Comparison of ENCODE assay signal across 8 cellular contexts in the genomic region with DNA sequence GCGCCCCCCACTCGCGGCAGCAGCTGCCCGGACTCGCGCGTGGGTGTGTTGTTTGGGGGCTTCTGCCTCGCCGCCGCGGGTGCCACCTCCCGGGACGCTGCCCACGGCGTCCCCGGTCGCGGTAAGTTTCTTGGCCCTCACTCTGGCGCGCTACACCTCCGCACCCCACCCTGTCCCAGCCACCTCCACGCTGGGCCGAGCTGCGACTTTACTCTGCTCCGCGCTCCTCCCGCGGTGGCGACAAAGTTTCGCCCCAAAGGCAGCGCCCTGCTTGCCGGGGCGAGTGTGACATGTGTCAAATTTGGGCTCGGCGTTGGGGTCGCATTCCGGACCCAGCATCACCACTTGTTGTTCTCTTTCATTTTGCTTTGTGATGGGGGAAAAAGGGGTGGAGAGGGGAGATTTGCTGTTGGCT.
A peak's percentile ranks its signal among the peaks of the same experiment; 100 is the strongest.
DNase-seq lines count a peak whose midpoint lies in the region; ATAC-seq, FAIRE-seq and TF ChIP-seq lines count a peak whose summit lies in the region.

No MANE protein-coding gene starts in this region.

- TF ChIP-seq RAD21 in HepG2 (CRISPR knock-in tag; IDR thresholded peaks at IDR 0.05), result no peak

- H3K4me3 ChIP-seq in cardiac fibroblast (replicated peaks in 1 of 2; ENCODE audit: low read depth in 2 of 2, low read length in 2 of 2), result peak overlapping the region; percentile 45 to 60
- peak overlapping the region in 1 of 3 experiments; percentile 43; a peak in 1 of 6 replicates for H3K4me3 ChIP-seq in HepG2 (replicated peaks in 1 of 3; ENCODE audit: insufficient read depth in 1 of 3, low read depth in 2 of 3, low read length in 3 of 3)
- peak overlapping the region; percentile 42 for H3K4me3 ChIP-seq in thymus (ENCODE audit: low read length)

- no peak for TF ChIP-seq EP300 in HepG2 (IDR thresholded peaks at IDR 0.05; ENCODE audit: low read depth in 2 of 2, low read length in 2 of 2)
- no peak for TF ChIP-seq EP300 in HepG2 (CRISPR knock-in tag; IDR thresholded peaks at IDR 0.05; ENCODE audit: borderline replicate concordance)

- no peaks in the 10 kb centered on the region for H4K20me1 ChIP-seq in HepG2 (ENCODE audit: insufficient read depth, low read length)

- BruUV-seq in HepG2 (replicated peaks; lab: Mats Ljungman, UMichigan), result no TSS peak

- H3K36me3 ChIP-seq in HepG2 (replicated peaks in 1 of 2; ENCODE audit: control insufficient read depth in 1 of 2, insufficient read depth in 2 of 2, low read length in 2 of 2) (no peaks in the 10 kb centered on the region), thymus (ENCODE audit: control insufficient read depth, insufficient read depth) (no peaks in the 10 kb centered on the region)

- no peaks in the 10 kb centered on the region for H3K9me3 ChIP-seq in HepG2 (ENCODE audit: low read length)
- no peaks in the 10 kb centered on the region for H3K9me3 ChIP-seq in thymus (ENCODE audit: control insufficient read depth)

- H3K27me3 ChIP-seq in HepG2 (ENCODE audit: control insufficient read depth in 1 of 2, insufficient read depth in 2 of 2, low read length in 2 of 2) (peaks cover 1 to 28% of the 10 kb centered on the region in 2 experiments), thymus (ENCODE audit: control insufficient read depth, insufficient read depth) (peaks cover 67% of the 10 kb centered on the region)

- no peaks in the 10 kb centered on the region for H3K79me2 ChIP-seq in HepG2 (ENCODE audit: insufficient read depth, low read length)

- no peak overlapping the region for H2AFZ ChIP-seq in HepG2 (ENCODE audit: low read length)

- H3K4me2 ChIP-seq in HepG2 (ENCODE audit: low read depth, low read length), result peak overlapping the region; percentile 59

- in situ Hi-C loops in HepG2 (cut with HindIII; ENCODE audit: extremely low pct_ligation_motif_present, low pct_unique_long_range_greater_than_20kb) (loop anchor here (25.0 kb wide), 1 partner anchor 326 kb away; a partner anchor contains a TSS), G401 (cut with HindIII; ENCODE audit: low sequenced_read_pairs) (no loop called here)

- H3K27ac ChIP-seq in HepG2 (ENCODE audit: extremely low read length, insufficient read depth, low read length), result no peak overlapping the region
- no peak overlapping the region for H3K27ac ChIP-seq in thymus (ENCODE audit: low read depth)

- ATAC-seq in HepG2, result peak; percentile 8; the same call in 1 of the 3 replicates
- ATAC-seq in HG03469 (IDR thresholded peaks at IDR 0.05; ENCODE audit: unreplicated experiment), result no peak

- TF ChIP-seq CTCF in cardiac fibroblast (IDR thresholded peaks at IDR 0.05; ENCODE audit: low read depth, low read length) (no peak), HepG2 (CRISPR knock-in tag; IDR thresholded peaks at IDR 0.05) (no peak)

- TF ChIP-seq POLR2A in HepG2 (IDR thresholded peaks at IDR 0.05; ENCODE audit: insufficient read depth in 1 of 2, low read depth in 2 of 2, low read length in 2 of 2), result no peak

- POLR2A ChIA-PET in HepG2 (lab: Yijun Ruan, JAX), result no interaction called here

- intact Hi-C loops in HepG2 (cut with micrococcal nuclease; ENCODE audit: unreplicated experiment), result no loop called here

- CTCF ChIA-PET in HepG2 (lab: Yijun Ruan, JAX; ENCODE audit: low intra/inter-chr PET ratio, low total read pairs), result no interaction called here

- FAIRE-seq in HepG2 (lab: Jason Lieb, UNC), result no peak

- DNase-seq in ELR (ENCODE audit: low read depth) (peak; percentile 26), HuH-7.5 (ENCODE audit: low spot score) (peak; percentile 47), cardiac fibroblast (ENCODE audit: low read depth in 2 of 2) (no peak), HepG2 (ENCODE audit: low spot score) (no peak), NCI-H1092 treated with DMSO at 0.1 percent for 48 hours (lab: John Stamatoyannopoulos, UW) (no peak), G401 (ENCODE audit: low spot score) (no peak)

- H3K4me1 ChIP-seq in HepG2 (ENCODE audit: insufficient read depth, low read length), result peaks cover 43% of the 10 kb centered on the region
- H3K4me1 ChIP-seq in thymus (ENCODE audit: control insufficient read depth, insufficient read depth, low read length), result no peaks in the 10 kb centered on the region

- WGBS in HepG2 (ENCODE audit: low lambda C conversion rate), result 58% methylated on average over 21 of the region's 37 CpGs
- WGBS in thymus, result under 1% methylated on average over 37 of the region's 37 CpGs

- H3K9ac ChIP-seq in HepG2 (ENCODE audit: insufficient read depth, low read depth, low read length), result no peak overlapping the region

TF ChIP-seq in HepG2, 621 proteins besides CTCF, POLR2A, EP300 and RAD21 (continues in another document):
- TF ChIP-seq, protein P1, sequence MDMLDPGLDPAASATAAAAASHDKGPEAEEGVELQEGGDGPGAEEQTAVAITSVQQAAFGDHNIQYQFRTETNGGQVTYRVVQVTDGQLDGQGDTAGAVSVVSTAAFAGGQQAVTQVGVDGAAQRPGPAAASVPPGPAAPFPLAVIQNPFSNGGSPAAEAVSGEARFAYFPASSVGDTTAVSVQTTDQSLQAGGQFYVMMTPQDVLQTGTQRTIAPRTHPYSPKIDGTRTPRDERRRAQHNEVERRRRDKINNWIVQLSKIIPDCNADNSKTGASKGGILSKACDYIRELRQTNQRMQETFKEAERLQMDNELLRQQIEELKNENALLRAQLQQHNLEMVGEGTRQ (IDR thresholded peaks at IDR 0.05; ENCODE audit: low read depth, low read length), result no peak
- TF ChIP-seq, protein P1 (CRISPR knock-in tag; IDR thresholded peaks at IDR 0.05; ENCODE audit: borderline replicate concordance), result no peak
- no peak for TF ChIP-seq SP4 (CRISPR knock-in tag; IDR thresholded peaks at IDR 0.05)
- TF ChIP-seq MATR3 (CRISPR knock-in tag; IDR thresholded peaks at IDR 0.05), result no peak
- TF ChIP-seq, protein P2, sequence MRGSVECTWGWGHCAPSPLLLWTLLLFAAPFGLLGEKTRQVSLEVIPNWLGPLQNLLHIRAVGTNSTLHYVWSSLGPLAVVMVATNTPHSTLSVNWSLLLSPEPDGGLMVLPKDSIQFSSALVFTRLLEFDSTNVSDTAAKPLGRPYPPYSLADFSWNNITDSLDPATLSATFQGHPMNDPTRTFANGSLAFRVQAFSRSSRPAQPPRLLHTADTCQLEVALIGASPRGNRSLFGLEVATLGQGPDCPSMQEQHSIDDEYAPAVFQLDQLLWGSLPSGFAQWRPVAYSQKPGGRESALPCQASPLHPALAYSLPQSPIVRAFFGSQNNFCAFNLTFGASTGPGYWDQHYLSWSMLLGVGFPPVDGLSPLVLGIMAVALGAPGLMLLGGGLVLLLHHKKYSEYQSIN (CRISPR knock-in tag; IDR thresholded peaks at IDR 0.05; ENCODE audit: borderline replicate concordance), result no peak
- TF ChIP-seq MAZ (IDR thresholded peaks at IDR 0.05; ENCODE audit: borderline replicate concordance, low read depth, low read length), result no peak
- TF ChIP-seq MAZ (CRISPR knock-in tag; IDR thresholded peaks at IDR 0.05; ENCODE audit: low read depth), result no peak
- TF ChIP-seq, protein P3, sequence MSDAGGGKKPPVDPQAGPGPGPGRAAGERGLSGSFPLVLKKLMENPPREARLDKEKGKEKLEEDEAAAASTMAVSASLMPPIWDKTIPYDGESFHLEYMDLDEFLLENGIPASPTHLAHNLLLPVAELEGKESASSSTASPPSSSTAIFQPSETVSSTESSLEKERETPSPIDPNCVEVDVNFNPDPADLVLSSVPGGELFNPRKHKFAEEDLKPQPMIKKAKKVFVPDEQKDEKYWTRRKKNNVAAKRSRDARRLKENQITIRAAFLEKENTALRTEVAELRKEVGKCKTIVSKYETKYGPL (CRISPR knock-in tag; IDR thresholded peaks at IDR 0.05), result no peak
- no peak for TF ChIP-seq CCDC6 (CRISPR knock-in tag; IDR thresholded peaks at IDR 0.05)
- TF ChIP-seq, protein P4, sequence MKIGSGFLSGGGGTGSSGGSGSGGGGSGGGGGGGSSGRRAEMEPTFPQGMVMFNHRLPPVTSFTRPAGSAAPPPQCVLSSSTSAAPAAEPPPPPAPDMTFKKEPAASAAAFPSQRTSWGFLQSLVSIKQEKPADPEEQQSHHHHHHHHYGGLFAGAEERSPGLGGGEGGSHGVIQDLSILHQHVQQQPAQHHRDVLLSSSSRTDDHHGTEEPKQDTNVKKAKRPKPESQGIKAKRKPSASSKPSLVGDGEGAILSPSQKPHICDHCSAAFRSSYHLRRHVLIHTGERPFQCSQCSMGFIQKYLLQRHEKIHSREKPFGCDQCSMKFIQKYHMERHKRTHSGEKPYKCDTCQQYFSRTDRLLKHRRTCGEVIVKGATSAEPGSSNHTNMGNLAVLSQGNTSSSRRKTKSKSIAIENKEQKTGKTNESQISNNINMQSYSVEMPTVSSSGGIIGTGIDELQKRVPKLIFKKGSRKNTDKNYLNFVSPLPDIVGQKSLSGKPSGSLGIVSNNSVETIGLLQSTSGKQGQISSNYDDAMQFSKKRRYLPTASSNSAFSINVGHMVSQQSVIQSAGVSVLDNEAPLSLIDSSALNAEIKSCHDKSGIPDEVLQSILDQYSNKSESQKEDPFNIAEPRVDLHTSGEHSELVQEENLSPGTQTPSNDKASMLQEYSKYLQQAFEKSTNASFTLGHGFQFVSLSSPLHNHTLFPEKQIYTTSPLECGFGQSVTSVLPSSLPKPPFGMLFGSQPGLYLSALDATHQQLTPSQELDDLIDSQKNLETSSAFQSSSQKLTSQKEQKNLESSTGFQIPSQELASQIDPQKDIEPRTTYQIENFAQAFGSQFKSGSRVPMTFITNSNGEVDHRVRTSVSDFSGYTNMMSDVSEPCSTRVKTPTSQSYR (CRISPR knock-in tag; IDR thresholded peaks at IDR 0.05; ENCODE audit: borderline replicate concordance), result no peak
- TF ChIP-seq, protein P5, sequence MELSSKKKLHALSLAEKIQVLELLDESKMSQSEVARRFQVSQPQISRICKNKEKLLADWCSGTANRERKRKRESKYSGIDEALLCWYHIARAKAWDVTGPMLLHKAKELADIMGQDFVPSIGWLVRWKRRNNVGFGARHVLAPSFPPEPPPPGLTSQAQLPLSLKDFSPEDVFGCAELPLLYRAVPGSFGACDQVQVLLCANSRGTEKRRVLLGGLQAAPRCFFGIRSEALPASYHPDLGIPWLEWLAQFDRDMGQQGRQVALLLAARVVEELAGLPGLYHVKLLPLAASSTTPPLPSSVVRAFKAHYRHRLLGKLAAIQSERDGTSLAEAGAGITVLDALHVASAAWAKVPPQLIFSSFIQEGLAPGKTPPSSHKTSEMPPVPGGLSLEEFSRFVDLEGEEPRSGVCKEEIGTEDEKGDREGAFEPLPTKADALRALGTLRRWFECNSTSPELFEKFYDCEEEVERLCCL (CRISPR knock-in tag; IDR thresholded peaks at IDR 0.05; ENCODE audit: borderline replicate concordance), result no peak

Comparison
In these comparisons a context has a peak if more than half of its experiments do, and no peak if none do; other contexts are left out.
1. DNase-seq: peak in ELR (single experiment) and HuH-7.5 (single experiment); none in cardiac fibroblast (0 of 2), HepG2 (single experiment), NCI-H1092 treated with DMSO at 0.1 percent for 48 hours (single experiment) and G401 (single experiment).